ENCODE assay signal across 18 cellular contexts in genomic region chr2:220513573-220514288, GRCh38.
"Had no signal": no experiment of that assay in that cellular context is flagged by ENCODE, and none has a peak within 500 bp of the region (broad histone marks: within the 10 kb centered on the region; RNA-seq: fewer than 3 reads in every experiment).

No MANE protein-coding gene starts in this region.

- H3K9me3 Mint-ChIP-seq: activated CD4-positive, alpha-beta T cell treated with anti-CD3 and anti-CD28 coated beads, Interleukin-2, amount 10 ng/mL, durations not matched to agents 7 days and 5 days; activated naive CD4-positive, alpha-beta T cell treated with anti-CD3 and anti-CD28 coated beads, Interleukin-2, amount 10 ng/mL, durations not matched to agents 7 days and 5 days; activated T-helper 2 cell treated with anti-CD3 and anti-CD28 coated beads, Interferon-gamma antibody, Interleukin-2, Interleukin-4, amounts not matched to agents 10 μg/mL and 5 μg/mL and 100 μg/mL, durations not matched to agents 14 hours and 24 hours and 36 hours; nephron progenitor cell; T-helper 1 cell treated with Interleukin-12 subunit alpha and Interleukin-12 subunit beta and Interleukin-4 antibody, amounts not matched to agents 30 μg/mL and 1 μg/mL, for 36 hours had no signal

- H3K27me3 Mint-ChIP-seq: activated CD4-positive, alpha-beta T cell treated with anti-CD3 and anti-CD28 coated beads, Interleukin-2, amount 10 ng/mL, durations not matched to agents 7 days and 5 days; activated naive CD4-positive, alpha-beta T cell treated with anti-CD3 and anti-CD28 coated beads, Interleukin-2, amount 10 ng/mL, durations not matched to agents 7 days and 5 days had no signal

- H3K4me1 Mint-ChIP-seq: activated CD4-positive, alpha-beta T cell treated with anti-CD3 and anti-CD28 coated beads, Interleukin-2, amount 10 ng/mL, durations not matched to agents 7 days and 5 days; activated naive CD4-positive, alpha-beta T cell treated with anti-CD3 and anti-CD28 coated beads, Interleukin-2, amount 10 ng/mL, durations not matched to agents 7 days and 5 days had no signal

- H3K36me3 ChIP-seq: adrenal gland, esophagus muscularis mucosa, gastrocnemius medialis, left ventricle myocardium inferior, ovary had no signal

- FAIRE-seq: urothelium cell line had no signal

- H3K9me3 ChIP-seq: adrenal gland, body of pancreas, esophagus muscularis mucosa, gastrocnemius medialis, left ventricle myocardium inferior, ovary had no signal

- H3K36me3 Mint-ChIP-seq: activated naive CD4-positive, alpha-beta T cell treated with anti-CD3 and anti-CD28 coated beads, Interleukin-2, amount 10 ng/mL, durations not matched to agents 7 days and 5 days had no signal

- H3K4me3 Mint-ChIP-seq: activated CD4-positive, alpha-beta T cell treated with anti-CD3 and anti-CD28 coated beads, Interleukin-2, amount 10 ng/mL, durations not matched to agents 7 days and 5 days; activated naive CD4-positive, alpha-beta T cell treated with anti-CD3 and anti-CD28 coated beads, Interleukin-2, amount 10 ng/mL, durations not matched to agents 7 days and 5 days; nephron progenitor cell; T-helper 1 cell treated with Interleukin-12 subunit alpha and Interleukin-12 subunit beta and Interleukin-4 antibody, amounts not matched to agents 30 μg/mL and 1 μg/mL, for 36 hours had no signal

- H3K27ac ChIP-seq: adrenal gland, body of pancreas, dorsolateral prefrontal cortex, esophagus muscularis mucosa, gastrocnemius medialis, left ventricle myocardium inferior, ovary had no signal

- H3K4me3 ChIP-seq: adrenal gland, body of pancreas, dorsolateral prefrontal cortex, esophagus muscularis mucosa, gastrocnemius medialis, left ventricle myocardium inferior, ovary had no signal

- ATAC-seq: body of pancreas, gastrocnemius medialis had no signal

- DNase-seq: activated CD4-positive, alpha-beta T cell treated with anti-CD3 and anti-CD28 coated beads, Interleukin-2, amount 10 ng/mL, durations not matched to agents 7 days and 5 days; activated CD8-positive, alpha-beta memory T cell treated with anti-CD3 and anti-CD28 coated beads for 24 hours; activated naive CD4-positive, alpha-beta T cell treated with anti-CD3 and anti-CD28 coated beads, Interleukin-2, amount 10 ng/mL, durations not matched to agents 7 days and 5 days; adrenal gland; body of pancreas; cerebellar nuclear complex; dorsolateral prefrontal cortex; gastrocnemius medialis; islet precursor cell; left ventricle myocardium inferior; mesendoderm; nephron progenitor cell; ovary; stimulated activated CD4-positive, alpha-beta T cell treated with anti-CD3 and anti-CD28 coated beads, Interleukin-15, amount 100 ng/mL, for 24 hours had no signal

- H3K4me1 ChIP-seq: adrenal gland, body of pancreas, gastrocnemius medialis had no signal

- H3K27ac Mint-ChIP-seq: activated CD4-positive, alpha-beta T cell treated with anti-CD3 and anti-CD28 coated beads, Interleukin-2, amount 10 ng/mL, durations not matched to agents 7 days and 5 days; activated naive CD4-positive, alpha-beta T cell treated with anti-CD3 and anti-CD28 coated beads, Interleukin-2, amount 10 ng/mL, durations not matched to agents 7 days and 5 days; activated T-helper 2 cell treated with anti-CD3 and anti-CD28 coated beads, Interferon-gamma antibody, Interleukin-2, Interleukin-4, amounts not matched to agents 10 μg/mL and 5 μg/mL and 100 μg/mL, durations not matched to agents 14 hours and 24 hours and 36 hours; nephron progenitor cell; T-helper 1 cell treated with Interleukin-12 subunit alpha and Interleukin-12 subunit beta and Interleukin-4 antibody, amounts not matched to agents 30 μg/mL and 1 μg/mL, for 36 hours had no signal
